Comparison of ENCODE assay signal across 14 cellular contexts in genomic region chr2:223057545-223057944, GRCh38. TPM values are rescaled to one million over a fixed set of nuclear protein-coding genes. Genes with fewer than 3 reads are reported as not detected.
A peak's percentile ranks its signal among the peaks of the same experiment; 100 is the strongest.
DNase-seq lines count a peak whose midpoint lies in the region; ATAC-seq and TF ChIP-seq lines count a peak whose summit lies in the region.
"Had no signal": no experiment of that assay in that cellular context is flagged by ENCODE, and none has a peak within 500 bp of the region (broad histone marks: within the 10 kb centered on the region; RNA-seq: fewer than 3 reads in every experiment).

No MANE protein-coding gene starts in this region.

- no peak for ATAC-seq in GM19324 (IDR thresholded peaks at IDR 0.05; ENCODE audit: low FRiP score, unreplicated experiment)
- ATAC-seq in activated naive CD8-positive, alpha-beta T cell treated with anti-CD3 and anti-CD28 coated beads, Interleukin-2, amount 50 U/mL, for 24 hours, result no peak
- ATAC-seq: pancreas had no signal

- H3K36me3 ChIP-seq in subcutaneous abdominal adipose tissue (ENCODE audit: control insufficient read depth in 5 of 5, insufficient read depth in 5 of 5, low read length in 5 of 5), result no peaks in the 10 kb centered on the region
- H3K36me3 ChIP-seq: pancreas, Peyer's patch had no signal

- H3K9me3 Mint-ChIP-seq in mesothelial cell of epicardium, result no peaks in the 10 kb centered on the region
- peaks cover 2% of the 10 kb centered on the region for H3K9me3 Mint-ChIP-seq in glutamatergic neuron (ENCODE audit: unreplicated experiment)
- H3K9me3 Mint-ChIP-seq in activated naive CD8-positive, alpha-beta T cell treated with anti-CD3 and anti-CD28 coated beads, Interleukin-2, amount 50 U/mL, for 24 hours, result no peaks in the 10 kb centered on the region

- peaks cover 81% of the 10 kb centered on the region for H3K4me1 Mint-ChIP-seq in mesothelial cell of epicardium
- no peaks in the 10 kb centered on the region for H3K4me1 Mint-ChIP-seq in glutamatergic neuron (ENCODE audit: low read depth, unreplicated experiment)
- H3K4me1 Mint-ChIP-seq in activated naive CD8-positive, alpha-beta T cell treated with anti-CD3 and anti-CD28 coated beads, Interleukin-2, amount 50 U/mL, for 24 hours, result no peaks in the 10 kb centered on the region

- H3K27me3 ChIP-seq in subcutaneous abdominal adipose tissue (ENCODE audit: control insufficient read depth in 5 of 5, insufficient read depth in 4 of 5, low read length in 5 of 5), result peaks cover 0 to 8% (median 0%) of the 10 kb centered on the region in 5 donors
- H3K27me3 ChIP-seq: pancreas, Peyer's patch had no signal

- H3K36me3 Mint-ChIP-seq in mesothelial cell of epicardium (no peaks in the 10 kb centered on the region), glutamatergic neuron (ENCODE audit: unreplicated experiment) (no peaks in the 10 kb centered on the region)
- no peaks in the 10 kb centered on the region for H3K36me3 Mint-ChIP-seq in activated naive CD8-positive, alpha-beta T cell treated with anti-CD3 and anti-CD28 coated beads, Interleukin-2, amount 50 U/mL, for 24 hours (ENCODE audit: low read depth)

- H3K9me3 ChIP-seq in subcutaneous abdominal adipose tissue (ENCODE audit: control insufficient read depth in 5 of 5, low read length in 5 of 5), result no peaks in the 10 kb centered on the region
- H3K9me3 ChIP-seq: pancreas, Peyer's patch had no signal

- TF ChIP-seq CTCF in mesothelial cell of epicardium (IDR thresholded peaks at IDR 0.05; ENCODE audit: unreplicated experiment) (no peak), glutamatergic neuron (IDR thresholded peaks at IDR 0.05; ENCODE audit: partially characterized antibody, unreplicated experiment) (no peak)

- H3K27ac Mint-ChIP-seq in mesothelial cell of epicardium (peak overlapping the region; percentile 95), glutamatergic neuron (ENCODE audit: unreplicated experiment) (no peak overlapping the region)
- no peak overlapping the region for H3K27ac Mint-ChIP-seq in activated naive CD8-positive, alpha-beta T cell treated with anti-CD3 and anti-CD28 coated beads, Interleukin-2, amount 50 U/mL, for 24 hours

- peak overlapping the region; percentile 56 for H3K27ac ChIP-seq in cingulate gyrus (ENCODE audit: low read depth, low read length)
- H3K27ac ChIP-seq in subcutaneous abdominal adipose tissue (ENCODE audit: low read depth, low read length), result peak overlapping the region; percentile 2
- H3K27ac ChIP-seq: C4-2B, HL-60 had no signal

- DNase-seq in NCI-H146 treated with DMSO at 0.1 percent for 48 hours (lab: John Stamatoyannopoulos, UW; ENCODE audit: unreplicated experiment) (peak; percentile 11), mesothelial cell of epicardium (ENCODE audit: low spot score in 2 of 2, unreplicated experiment in 2 of 2) (no peak), glutamatergic neuron (no peak)
- DNase-seq in activated T-cell treated with anti-CD3 and anti-CD28 coated beads, Interleukin-2, amount 50 U/mL, for 1 hour, result no peak
- no peak for DNase-seq in activated naive CD8-positive, alpha-beta T cell treated with anti-CD3 and anti-CD28 coated beads, Interleukin-2, amount 50 U/mL, for 24 hours
- DNase-seq: activated gamma-delta T cell; pancreas; Peyer's patch; stimulated activated CD4-positive, alpha-beta T cell treated with anti-CD3 and anti-CD28 coated beads, Interleukin-2, amount 100 ng/mL, for 48 hours had no signal

- H3K27me3 Mint-ChIP-seq in mesothelial cell of epicardium (ENCODE audit: low read depth), result no peaks in the 10 kb centered on the region
- no peaks in the 10 kb centered on the region for H3K27me3 Mint-ChIP-seq in glutamatergic neuron (ENCODE audit: unreplicated experiment)
- H3K27me3 Mint-ChIP-seq in activated naive CD8-positive, alpha-beta T cell treated with anti-CD3 and anti-CD28 coated beads, Interleukin-2, amount 50 U/mL, for 24 hours, result peaks cover 8% of the 10 kb centered on the region

- H3K9ac ChIP-seq in subcutaneous abdominal adipose tissue (ENCODE audit: low read length in 5 of 5), result no peak overlapping the region

- H3K4me3 Mint-ChIP-seq in mesothelial cell of epicardium (no peak overlapping the region), glutamatergic neuron (ENCODE audit: unreplicated experiment) (no peak overlapping the region)
- no peak overlapping the region for H3K4me3 Mint-ChIP-seq in activated naive CD8-positive, alpha-beta T cell treated with anti-CD3 and anti-CD28 coated beads, Interleukin-2, amount 50 U/mL, for 24 hours

- H3K4me3 ChIP-seq in subcutaneous abdominal adipose tissue (ENCODE audit: low read depth in 1 of 5, low read length in 5 of 5), result no peak overlapping the region
- H3K4me3 ChIP-seq: pancreas, Peyer's patch had no signal

- H3K4me1 ChIP-seq in subcutaneous abdominal adipose tissue (ENCODE audit: control insufficient read depth in 5 of 5, insufficient read depth in 5 of 5, low read length in 5 of 5), result peaks cover 5 to 48% (median 46%) of the 10 kb centered on the region in 5 donors
- H3K4me1 ChIP-seq: Peyer's patch had no signal

RNA-seq across cellular contexts. Expression of gene KCNE4, which starts 5.6 kb away (rescaled TPM):
- total RNA-seq in mesothelial cell of epicardium (9.0 to 9.3 TPM (median 9.2 TPM) in 3 replicates), glutamatergic neuron (ENCODE audit: unreplicated experiment) (not detected)

Comparison
In these comparisons a context has a peak if more than half of its experiments do, and no peak if none do; other contexts are left out.
1. RNA of gene KCNE4, which starts 5.6 kb away (total RNA-seq): 9.0 to 9.3 TPM in mesothelial cell of epicardium; not detected in glutamatergic neuron (single experiment); every median in the first group is over 10 times any median in the second.